In the genomic region with DNA sequence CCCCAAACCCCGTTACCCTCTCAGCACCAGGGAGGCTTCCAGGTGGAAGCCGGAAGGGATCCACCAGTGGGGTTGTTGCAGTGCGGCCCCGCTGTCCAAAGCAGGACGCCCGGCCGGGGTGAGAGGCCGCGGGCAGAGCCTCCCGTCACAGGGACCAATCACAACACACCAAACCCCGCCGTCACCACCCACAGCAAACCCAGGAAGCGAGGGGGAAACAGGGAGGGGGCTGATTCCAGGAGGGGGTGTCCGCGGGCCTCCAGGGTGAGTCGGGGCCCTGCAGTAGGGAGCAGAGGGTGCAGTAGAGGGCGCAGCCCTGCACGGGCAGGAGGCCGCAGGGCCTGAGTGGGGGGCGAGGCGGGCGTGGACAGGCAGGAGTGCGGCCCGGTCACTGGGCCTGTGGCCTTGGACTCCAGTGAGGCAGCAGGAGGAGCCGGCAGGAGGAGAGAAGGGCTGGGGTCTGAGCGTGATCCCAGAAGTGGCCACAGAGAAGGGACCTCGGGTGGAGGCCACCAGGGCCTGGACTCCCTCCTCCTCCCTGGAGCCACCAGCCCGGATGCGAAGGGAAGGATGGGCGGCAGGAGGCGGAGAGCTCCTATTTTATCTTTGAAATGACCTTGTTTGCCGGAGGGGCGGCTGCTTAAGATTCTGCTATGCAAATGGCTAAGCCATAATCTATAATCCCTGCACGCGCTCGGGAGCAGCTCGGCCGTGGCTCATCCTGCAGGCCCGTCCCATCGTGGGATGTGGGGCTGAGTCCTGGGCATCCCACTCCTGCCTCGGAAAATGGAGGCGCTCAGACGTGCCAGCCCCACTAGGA, we compare ENCODE assay signal across 15 cellular contexts.
"Had no signal": no experiment of that assay in that cellular context is flagged by ENCODE, and none has a peak within 500 bp of the region (broad histone marks: within the 10 kb centered on the region; RNA-seq: fewer than 3 reads in every experiment).

No MANE protein-coding gene starts in this region.

- H3K4me3 Mint-ChIP-seq: activated B cell treated with CpG ODN at 0.5 μM for 24 hours; activated CD4-positive, alpha-beta T cell treated with anti-CD3 and anti-CD28 coated beads, Interleukin-2, amount 10 ng/mL, durations not matched to agents 7 days and 5 days; activated naive CD8-positive, alpha-beta T cell treated with anti-CD3 and anti-CD28 coated beads for 36 hours; activated T-helper 1 cell treated with anti-CD3 and anti-CD28 coated beads, Interleukin-12 subunit alpha, Interleukin-12 subunit beta, Interleukin-2, Interleukin-4 antibody, amounts not matched to agents 30 ng/mL and 10 ng/mL and 1 ng/mL, durations not matched to agents 14 hours and 24 hours and 36 hours; nephron; stimulated activated memory B cell treated with anti-CD40 and anti-IgM and Interleukin-4, amounts not matched to agents 10 μg/mL and 1 μg/mL and 100 μg/mL, for 72 hours; T-cell had no signal

- H3K9me3 Mint-ChIP-seq: activated B cell treated with CpG ODN at 0.5 μM for 24 hours; activated CD4-positive, alpha-beta T cell treated with anti-CD3 and anti-CD28 coated beads, Interleukin-2, amount 10 ng/mL, durations not matched to agents 7 days and 5 days; activated naive CD8-positive, alpha-beta T cell treated with anti-CD3 and anti-CD28 coated beads for 36 hours; activated T-helper 1 cell treated with anti-CD3 and anti-CD28 coated beads, Interleukin-12 subunit alpha, Interleukin-12 subunit beta, Interleukin-2, Interleukin-4 antibody, amounts not matched to agents 30 ng/mL and 10 ng/mL and 1 ng/mL, durations not matched to agents 14 hours and 24 hours and 36 hours; nephron; stimulated activated memory B cell treated with anti-CD40 and anti-IgM and Interleukin-4, amounts not matched to agents 10 μg/mL and 1 μg/mL and 100 μg/mL, for 72 hours; T-cell had no signal

- H3K4me3 ChIP-seq: transverse colon had no signal

- H3K36me3 ChIP-seq: brain microvascular endothelial cell, transverse colon had no signal

- H3K9ac ChIP-seq: SK-N-SH had no signal

- H3K27me3 ChIP-seq: brain microvascular endothelial cell, transverse colon had no signal

- H3K27ac ChIP-seq: brain microvascular endothelial cell, transverse colon had no signal

- H3K36me3 Mint-ChIP-seq: activated naive CD8-positive, alpha-beta T cell treated with anti-CD3 and anti-CD28 coated beads for 36 hours; T-cell had no signal

- H3K9me3 ChIP-seq: SK-N-SH, transverse colon had no signal

- H3K27ac Mint-ChIP-seq: activated B cell treated with CpG ODN at 0.5 μM for 24 hours; activated CD4-positive, alpha-beta T cell treated with anti-CD3 and anti-CD28 coated beads, Interleukin-2, amount 10 ng/mL, durations not matched to agents 7 days and 5 days; activated naive CD8-positive, alpha-beta T cell treated with anti-CD3 and anti-CD28 coated beads for 36 hours; activated T-helper 1 cell treated with anti-CD3 and anti-CD28 coated beads, Interleukin-12 subunit alpha, Interleukin-12 subunit beta, Interleukin-2, Interleukin-4 antibody, amounts not matched to agents 30 ng/mL and 10 ng/mL and 1 ng/mL, durations not matched to agents 14 hours and 24 hours and 36 hours; nephron; stimulated activated memory B cell treated with anti-CD40 and anti-IgM and Interleukin-4, amounts not matched to agents 10 μg/mL and 1 μg/mL and 100 μg/mL, for 72 hours; T-cell had no signal

- ATAC-seq: stimulated activated memory B cell treated with anti-CD40 and anti-IgM and Interleukin-4, amounts not matched to agents 10 μg/mL and 1 μg/mL and 100 μg/mL, for 72 hours; T-cell had no signal

- H3K27me3 Mint-ChIP-seq: activated B cell treated with CpG ODN at 0.5 μM for 24 hours; activated CD4-positive, alpha-beta T cell treated with anti-CD3 and anti-CD28 coated beads, Interleukin-2, amount 10 ng/mL, durations not matched to agents 7 days and 5 days; activated naive CD8-positive, alpha-beta T cell treated with anti-CD3 and anti-CD28 coated beads for 36 hours; stimulated activated memory B cell treated with anti-CD40 and anti-IgM and Interleukin-4, amounts not matched to agents 10 μg/mL and 1 μg/mL and 100 μg/mL, for 72 hours; T-cell had no signal

- H3K4me1 Mint-ChIP-seq: activated CD4-positive, alpha-beta T cell treated with anti-CD3 and anti-CD28 coated beads, Interleukin-2, amount 10 ng/mL, durations not matched to agents 7 days and 5 days; activated naive CD8-positive, alpha-beta T cell treated with anti-CD3 and anti-CD28 coated beads for 36 hours; nephron had no signal

- DNase-seq: activated B cell treated with CpG ODN at 0.5 μM for 24 hours; activated CD4-positive, alpha-beta T cell treated with anti-CD3 and anti-CD28 coated beads, Interleukin-2, amount 10 ng/mL, durations not matched to agents 7 days and 5 days; activated naive CD8-positive, alpha-beta T cell treated with anti-CD3 and anti-CD28 coated beads for 36 hours; brain microvascular endothelial cell; cerebellar nuclear complex; effector memory CD4-positive, alpha-beta T cell; head of caudate nucleus; mesendoderm; SK-N-SH; T-cell; T1000; transverse colon had no signal
